13 cellular contexts compared by ENCODE assay signal in the genomic region with DNA sequence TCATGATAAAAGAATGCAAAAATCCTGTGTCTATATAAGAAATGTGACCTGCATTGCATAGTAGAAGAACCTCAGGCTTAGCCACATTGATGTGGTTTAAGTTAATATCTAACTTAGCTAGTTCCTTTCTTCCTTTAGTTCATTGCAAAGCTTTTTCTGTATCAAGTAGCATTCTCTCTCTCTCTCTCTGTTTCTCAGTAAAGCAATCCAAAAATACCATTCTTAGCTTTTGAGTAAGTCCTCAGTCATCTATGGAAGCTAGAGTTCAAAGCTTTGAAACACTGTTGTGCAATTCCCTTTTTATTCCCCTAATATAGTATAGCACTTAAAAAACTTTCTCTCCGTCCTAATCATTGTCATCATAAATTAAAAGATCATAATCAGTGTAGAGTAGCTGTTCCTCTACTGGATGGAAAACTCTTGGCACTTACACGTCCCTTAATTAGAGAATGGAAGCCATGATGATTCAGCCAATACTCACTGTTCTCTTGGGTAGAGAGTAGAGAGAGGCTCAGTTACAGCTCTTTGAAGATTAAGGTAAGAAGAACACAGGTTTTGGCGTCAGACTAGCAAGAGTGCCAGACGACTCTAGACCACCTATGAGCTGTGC.
A peak's percentile ranks its signal among the peaks of the same experiment; 100 is the strongest.
DNase-seq lines count a peak whose midpoint lies in the region; ATAC-seq and TF ChIP-seq lines count a peak whose summit lies in the region.
"Had no signal": no experiment of that assay in that cellular context is flagged by ENCODE, and none has a peak within 500 bp of the region (broad histone marks: within the 10 kb centered on the region; RNA-seq: fewer than 3 reads in every experiment).

No MANE protein-coding gene starts in this region.

- 0 out of 2 replicates have a peak, but pooled peaks cover 4% of the 10 kb centered on the region for H3K4me1 ChIP-seq in PC-3 (ENCODE audit: insufficient read depth, low read length)
- H3K4me1 ChIP-seq: BLaER1 treated with 17β-estradiol and CSF1 and Interleukin-3, amounts not matched to agents 10 nM and 100 nM; HAP-1 had no signal

- no TSS peak for BruUV-seq in PC-3 (replicated peaks; lab: Mats Ljungman, UMichigan)

- POLR2A ChIA-PET in PC-3 (lab: Charles Lee; ENCODE audit: unreplicated experiment), result interaction anchor here (0.6 kb wide), 1 partner anchor 16 kb away, joined by 4 read pairs; no protein-coding TSS in a partner anchor

- TF ChIP-seq CTCF in PC-3 (conservative IDR thresholded peaks at IDR 0.05; ENCODE audit: low read depth, low read length) (no peak), foreskin fibroblast (IDR thresholded peaks at IDR 0.05; ENCODE audit: low read depth, low read length) (no peak), GM13977 (IDR thresholded peaks at IDR 0.05; ENCODE audit: extremely low read depth, insufficient read depth, missing control alignments) (no peak)

- H3K9ac ChIP-seq in PC-3 (ENCODE audit: low read length), result no peak overlapping the region
- H3K9ac ChIP-seq: BLaER1 treated with 17β-estradiol and CSF1 and Interleukin-3, amounts not matched to agents 10 nM and 100 nM had no signal

- no peaks in the 10 kb centered on the region for H3K36me3 ChIP-seq in PC-3 (ENCODE audit: low read depth, low read length)
- H3K36me3 ChIP-seq: BLaER1 treated with 17β-estradiol and CSF1 and Interleukin-3, amounts not matched to agents 10 nM and 100 nM; HAP-1; ovary had no signal

- no peaks in the 10 kb centered on the region for H4K20me1 ChIP-seq in PC-3 (ENCODE audit: low read length)
- H4K20me1 ChIP-seq: BLaER1 treated with 17β-estradiol and CSF1 and Interleukin-3, amounts not matched to agents 10 nM and 100 nM had no signal

- DNase-seq in AG08395 (ENCODE audit: low spot score) (peak; percentile 69), PC-3 (peak; percentile 48), foreskin fibroblast (peak; percentile 63 to 80), NAMALWA (ENCODE audit: low spot score) (no peak), SKM-1 (lab: John Stamatoyannopoulos, UW; ENCODE audit: unreplicated experiment) (no peak), GM13977 (ENCODE audit: low spot score) (no peak)
- DNase-seq: NCI-H526 treated with DMSO at 0.1 percent for 48 hours, ovary had no signal

- H3K27me3 ChIP-seq in PC-3 (ENCODE audit: low read length), result no peaks in the 10 kb centered on the region
- H3K27me3 ChIP-seq: BLaER1 treated with 17β-estradiol and CSF1 and Interleukin-3, amounts not matched to agents 10 nM and 100 nM; ovary had no signal

- H2AFZ ChIP-seq in PC-3 (ENCODE audit: low read length), result peak overlapping the region; percentile 4

- in situ Hi-C loops in GM13977 (cut with MboI; ENCODE audit: low pct_unique_long_range_greater_than_20kb, low sequenced_read_pairs, unreplicated experiment), result no loop called here

- H3K4me3 ChIP-seq in PC-3 (ENCODE audit: low read length), result no peak overlapping the region
- H3K4me3 ChIP-seq in foreskin fibroblast (ENCODE audit: low read depth in 1 of 2, low read length in 2 of 2), result no peak overlapping the region
- H3K4me3 ChIP-seq: BLaER1 treated with 17β-estradiol and CSF1 and Interleukin-3, amounts not matched to agents 10 nM and 100 nM; HAP-1; K562; ovary had no signal

- no peaks in the 10 kb centered on the region for H3K79me2 ChIP-seq in PC-3 (ENCODE audit: low read length)

- no peaks in the 10 kb centered on the region for H3F3A ChIP-seq in PC-3 (ENCODE audit: low read length, unreplicated experiment)

- H3K9me3 ChIP-seq in PC-3 (ENCODE audit: low read length), result no peaks in the 10 kb centered on the region
- H3K9me3 ChIP-seq: BLaER1 treated with 17β-estradiol and CSF1 and Interleukin-3, amounts not matched to agents 10 nM and 100 nM; HAP-1; ovary had no signal

- CTCF ChIA-PET in PC-3 (lab: Charles Lee), result interaction anchor here (0.5 kb wide), 1 partner anchor 111 kb away, joined by 12 read pairs; no protein-coding TSS in a partner anchor

- intact Hi-C loops in PC-3 (cut with micrococcal nuclease), result no loop called here

- H3K27ac ChIP-seq in PC-3 (ENCODE audit: low read length), result no peak overlapping the region
- H3K27ac ChIP-seq: BLaER1 treated with 17β-estradiol and CSF1 and Interleukin-3, amounts not matched to agents 10 nM and 100 nM; ovary had no signal

- ATAC-seq in GM21619 (IDR thresholded peaks at IDR 0.05; ENCODE audit: unreplicated experiment) (peak; percentile 78), PC-3 (no peak), GM18868 (IDR thresholded peaks at IDR 0.05; ENCODE audit: unreplicated experiment) (no peak)
- ATAC-seq: K562 had no signal

- no peaks in the 10 kb centered on the region for H3K9me2 ChIP-seq in PC-3 (replicated peaks; ENCODE audit: low read length)

- H3K4me2 ChIP-seq in PC-3 (ENCODE audit: low read length), result no peak overlapping the region
- H3K4me2 ChIP-seq: BLaER1 treated with 17β-estradiol and CSF1 and Interleukin-3, amounts not matched to agents 10 nM and 100 nM had no signal

Comparison
In these comparisons a context has a peak if more than half of its experiments do, and no peak if none do; other contexts are left out.
1. DNase-seq: peak in AG08395 (single experiment), PC-3 (single experiment) and foreskin fibroblast (2 of 2); none in NAMALWA (single experiment), SKM-1 (single experiment) and GM13977 (single experiment).